Comparison of ENCODE assay signal across 23 cellular contexts in the genomic region with DNA sequence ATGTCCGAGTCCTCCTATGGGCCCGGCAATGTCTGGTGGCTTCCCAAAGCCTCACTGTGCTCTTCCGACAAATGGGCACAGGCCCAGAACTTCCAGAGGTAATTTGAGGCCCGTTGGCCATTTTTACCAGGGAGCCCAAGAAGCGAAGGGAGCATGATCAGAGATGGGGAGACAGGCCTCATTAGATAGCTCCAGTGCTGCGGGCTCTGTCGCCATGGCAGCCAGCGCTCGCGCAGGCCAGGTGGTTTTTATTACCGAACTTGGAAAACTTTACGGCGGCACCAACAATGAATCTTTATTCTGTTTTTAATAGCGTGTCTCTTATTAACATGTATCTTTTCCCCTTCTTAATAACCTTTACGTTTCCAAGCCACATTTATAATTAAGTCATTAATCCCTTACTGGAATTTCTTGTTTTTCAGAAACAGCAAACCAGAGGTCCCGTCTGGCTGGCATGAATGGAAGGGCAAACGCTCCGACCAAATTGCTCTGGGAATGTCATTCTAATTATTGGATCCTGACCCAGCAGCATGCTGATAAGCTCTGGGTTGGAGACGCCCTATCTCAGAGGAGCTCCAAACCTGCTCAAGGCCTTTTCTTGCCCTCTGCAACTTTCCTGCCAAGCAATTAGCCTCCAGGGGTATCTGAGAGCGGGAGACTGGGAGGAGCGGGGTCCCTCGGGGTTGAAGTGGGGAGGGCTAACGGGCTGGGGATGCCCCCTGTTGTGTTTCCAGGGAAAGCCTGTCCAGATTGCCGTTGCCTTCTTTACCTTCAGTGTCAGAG.
"Had no signal": no experiment of that assay in that cellular context is flagged by ENCODE, and none has a peak within 500 bp of the region (broad histone marks: within the 10 kb centered on the region; RNA-seq: fewer than 3 reads in every experiment).

No MANE protein-coding gene starts in this region.

- H3K4me3 ChIP-seq: colonic mucosa, tibial artery had no signal

- H3K9ac ChIP-seq: parathyroid adenoma had no signal

- ATAC-seq: activated CD4-positive, CD25-positive, alpha-beta regulatory T cell treated with anti-CD3 and anti-CD28 coated beads, Interleukin-2, amount 50 U/mL, for 24 hours; activated naive CD8-positive, alpha-beta T cell treated with anti-CD3 and anti-CD28 coated beads, Interleukin-2, amount 50 U/mL, for 24 hours; activated T-cell treated with anti-CD3 and anti-CD28 coated beads, Interleukin-2, amount 50 U/mL, for 4 hours; foreskin keratinocyte; naive thymus-derived CD8-positive, alpha-beta T cell; stimulated activated naive CD8-positive, alpha-beta T cell treated with anti-CD3 and anti-CD28 coated beads, Interleukin-15, Interleukin-2, amounts not matched to agents 100 U/mL and 50 U/mL, for 24 hours had no signal

- FAIRE-seq: keratinocyte had no signal

- H3K27ac ChIP-seq: colonic mucosa, epithelial cell of prostate, foreskin keratinocyte, neutrophil, parathyroid adenoma, tibial artery had no signal

- H3K36me3 ChIP-seq: colonic mucosa, neutrophil, tibial artery had no signal

- H3K9me3 ChIP-seq: colonic mucosa, neutrophil, tibial artery had no signal

- H3K27me3 ChIP-seq: colonic mucosa, neutrophil had no signal

- DNase-seq: activated CD4-positive, alpha-beta T cell treated with anti-CD3 and anti-CD28 coated beads, Interleukin-2, amount 10 ng/mL, durations not matched to agents 7 days and 5 days; activated CD8-positive, alpha-beta memory T cell treated with anti-CD3 and anti-CD28 coated beads, Interleukin-2, amount 50 U/mL, for 4 hours; activated effector memory CD4-positive, alpha-beta T cell treated with Interleukin-2 at 50 U/mL for 16 hours; activated naive CD4-positive, alpha-beta T cell treated with anti-CD3 and anti-CD28 coated beads, Interleukin-2, amount 10 ng/mL, durations not matched to agents 7 days and 5 days; activated naive CD8-positive, alpha-beta T cell treated with anti-CD3 and anti-CD28 coated beads, Interleukin-2, amount 50 U/mL, for 24 hours; activated T-cell treated with anti-CD3 and anti-CD28 coated beads, Interleukin-2, amount 50 U/mL, for 4 hours; anterior cingulate cortex; colonic mucosa; endodermal cell; foreskin keratinocyte; hypothalamus; mesendoderm; stimulated activated CD4-positive, alpha-beta T cell treated with anti-CD3 and anti-CD28 coated beads, Interleukin-12 subunit alpha, Interleukin-12 subunit beta, amount 100 ng/mL, for 4 hours; stimulated activated CD4-positive, alpha-beta T cell treated with anti-CD3 and anti-CD28 coated beads, Interleukin-1b, Interleukin-23, amount 100 ng/mL, for 48 hours; stimulated activated naive CD8-positive, alpha-beta T cell treated with anti-CD3 and anti-CD28 coated beads, Interleukin-15, Interleukin-2, amounts not matched to agents 100 U/mL and 50 U/mL, for 24 hours; substantia nigra; tibial artery had no signal

- H3K4me1 ChIP-seq: colonic mucosa, foreskin keratinocyte, parathyroid adenoma, tibial artery had no signal
